In genomic region chr1:234598974-234599616, GRCh38 we compare ENCODE assay signal across 8 cellular contexts. TPM values are rescaled to one million over a fixed set of nuclear protein-coding genes. Genes with fewer than 3 reads are reported as not detected.
DNase-seq lines count a peak whose midpoint lies in the region; ATAC-seq, FAIRE-seq and TF ChIP-seq lines count a peak whose summit lies in the region.

No MANE protein-coding gene starts in this region.

- TF ChIP-seq EP300 in neural cell (conservative IDR thresholded peaks at IDR 0.05; ENCODE audit: poor library complexity, severe bottlenecking) = no peak

- H3K4me3 ChIP-seq in OCI-LY3 (ENCODE audit: low read length) (peak overlapping the region; percentile 79), neural cell (ENCODE audit: low read length) (peak overlapping the region; percentile 70)
- peak overlapping the region; percentile 37 for H3K4me3 ChIP-seq in effector memory CD4-positive, alpha-beta T cell (ENCODE audit: insufficient read depth, low read depth, low read length, poor library complexity, severe bottlenecking)

- no peak for ATAC-seq in GM18505 (IDR thresholded peaks at IDR 0.05; ENCODE audit: unreplicated experiment)

- peaks cover 7% of the 10 kb centered on the region for H3F3A ChIP-seq in neural cell (ENCODE audit: insufficient read depth, low read length, poor library complexity, severe bottlenecking)

- H3K4me2 ChIP-seq in OCI-LY3 (ENCODE audit: low read length) (peak overlapping the region; percentile 80), neural cell (ENCODE audit: low read length) (peak overlapping the region; percentile 76)

- peaks cover 54% of the 10 kb centered on the region for H3K4me1 ChIP-seq in OCI-LY3 (ENCODE audit: low read length)
- H3K4me1 ChIP-seq in effector memory CD4-positive, alpha-beta T cell (ENCODE audit: control insufficient read depth, insufficient read depth, low read length, poor library complexity, severe bottlenecking) = peaks cover 36% of the 10 kb centered on the region

- H3K36me3 ChIP-seq in OCI-LY3 (replicated peaks; ENCODE audit: low read depth, low read length) = peaks cover 15% of the 10 kb centered on the region
- no peaks in the 10 kb centered on the region for H3K36me3 ChIP-seq in effector memory CD4-positive, alpha-beta T cell (ENCODE audit: control insufficient read depth, insufficient read depth, low read length)
- H3K36me3 ChIP-seq in neural cell (ENCODE audit: insufficient read depth, low read length) = no peaks in the 10 kb centered on the region

- H3K27ac ChIP-seq in OCI-LY3 (ENCODE audit: low read length) (peak overlapping the region; percentile 70), neural cell (ENCODE audit: low read length) (peak overlapping the region; percentile 21)
- H3K27ac ChIP-seq in effector memory CD4-positive, alpha-beta T cell (ENCODE audit: insufficient read depth, low read length, poor library complexity, severe bottlenecking) = peak overlapping the region; percentile 98

- H4K20me1 ChIP-seq in OCI-LY3 (ENCODE audit: insufficient read depth, low read length) (peaks cover 15% of the 10 kb centered on the region), neural cell (ENCODE audit: insufficient read depth) (peaks cover 3% of the 10 kb centered on the region)

- H3K79me2 ChIP-seq in OCI-LY3 (ENCODE audit: low read length) = peaks cover 17% of the 10 kb centered on the region
- peaks cover 33% of the 10 kb centered on the region for H3K79me2 ChIP-seq in neural cell (replicated peaks; ENCODE audit: insufficient read depth, low read length)

- H3K9me2 ChIP-seq in neural cell (ENCODE audit: insufficient read depth, low read length) = no peaks in the 10 kb centered on the region

- H3K9ac ChIP-seq in OCI-LY3 (ENCODE audit: low read length) (peak overlapping the region; percentile 71), neural cell (ENCODE audit: low read length) (peak overlapping the region; percentile 62)

- H2AFZ ChIP-seq in OCI-LY3 (ENCODE audit: low read depth, low read length) (0 out of 2 replicates have a peak overlapping the region, but pooled peaks have one; percentile 6), neural cell (ENCODE audit: low read depth, low read length) (no peak overlapping the region)

- H3K27me3 ChIP-seq in OCI-LY3 (ENCODE audit: low read depth, low read length) = no peaks in the 10 kb centered on the region
- no peaks in the 10 kb centered on the region for H3K27me3 ChIP-seq in effector memory CD4-positive, alpha-beta T cell (replicated peaks; ENCODE audit: control insufficient read depth, insufficient read depth, low read length, poor library complexity, severe bottlenecking)
- H3K27me3 ChIP-seq in neural cell (ENCODE audit: insufficient read depth, low read depth, low read length) = no peaks in the 10 kb centered on the region

- TF ChIP-seq CTCF in OCI-LY3 (IDR thresholded peaks at IDR 0.05; ENCODE audit: low read depth, low read length) (no peak), neural cell (IDR thresholded peaks at IDR 0.05; ENCODE audit: poor library complexity, severe bottlenecking) (no peak)

- FAIRE-seq in G401.6 (lab: Jason Lieb, UNC) = peak; percentile 76

- DNase-seq in effector memory CD4-positive, alpha-beta T cell = no peak
- DNase-seq in SHP77 (lab: John Stamatoyannopoulos, UW) = no peak
- DNase-seq in NCI-H187 (lab: John Stamatoyannopoulos, UW) = no peak
- DNase-seq in dedifferentiated amniotic fluid mesenchymal stem cell (ENCODE audit: extremely low spot score) = no peak

- H3K9me3 ChIP-seq in OCI-LY3 (ENCODE audit: insufficient read depth, low read length) (no peaks in the 10 kb centered on the region), neural cell (ENCODE audit: low read length) (no peaks in the 10 kb centered on the region)
- no peaks in the 10 kb centered on the region for H3K9me3 ChIP-seq in effector memory CD4-positive, alpha-beta T cell (ENCODE audit: control insufficient read depth, low read length)

- no peak for TF ChIP-seq RAD21 in neural cell (conservative IDR thresholded peaks at IDR 0.05)

- TF ChIP-seq POLR2A in GM18505 (IDR thresholded peaks at IDR 0.05; ENCODE audit: borderline replicate concordance, extremely low read depth, insufficient read depth, insufficient read length) = no peak

TF ChIP-seq in neural cell, 6 proteins besides CTCF, POLR2A, EP300 and RAD21:
- TF ChIP-seq REST (IDR thresholded peaks at IDR 0.05; ENCODE audit: borderline replicate concordance) (no peak), POLR2AphosphoS5 (IDR thresholded peaks at IDR 0.05) (no peak)

RNA-seq across cellular contexts. Expression of gene IRF2BP2, which starts 10.9 kb away (rescaled TPM):
- polyA plus RNA-seq in neural cell = 52.2 and 56.9 TPM in 2 replicates
- 104 and 107 TPM in 2 replicates for polyA minus RNA-seq in neural cell

Comparison
In these comparisons a context has a peak if more than half of its experiments do, and no peak if none do; other contexts are left out.
1. H3K27ac ChIP-seq: peak in every context shown above with its lines; median percentile 98 in effector memory CD4-positive, alpha-beta T cell; 70 in OCI-LY3; 21 in neural cell.